In the genomic region with DNA sequence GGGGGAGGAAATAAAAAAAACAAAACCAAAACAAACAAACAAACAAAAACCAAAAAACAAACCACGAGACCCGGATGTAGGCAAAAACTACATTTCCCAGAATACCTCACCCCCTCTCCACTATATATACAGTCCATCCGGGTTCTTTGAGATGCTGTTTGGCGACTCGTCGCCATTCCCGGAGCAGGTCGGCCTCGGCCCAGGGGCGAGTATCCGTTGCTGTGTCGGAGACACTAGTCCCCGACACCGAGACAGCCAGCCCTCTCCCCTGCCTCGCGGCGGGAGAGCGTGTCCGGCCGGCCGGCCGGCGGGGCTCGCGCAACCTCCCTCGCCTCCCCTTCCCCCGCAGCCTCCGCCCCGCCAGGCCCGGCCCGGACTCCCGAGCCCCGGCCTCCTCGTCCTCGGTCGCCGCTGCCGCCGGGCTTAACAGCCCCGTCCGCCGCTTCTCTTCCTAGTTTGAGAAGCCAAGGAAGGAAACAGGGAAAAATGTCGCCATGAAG, we compare ENCODE assay signal across 8 cellular contexts. TPM values are rescaled to one million over a fixed set of nuclear protein-coding genes. Genes with fewer than 3 reads are reported as not detected.
A peak's percentile ranks its signal among the peaks of the same experiment; 100 is the strongest.
DNase-seq lines count a peak whose midpoint lies in the region; ATAC-seq and TF ChIP-seq lines count a peak whose summit lies in the region.

TSS of gene RNF10 (plus strand) at position 154 of the 500 bp plus-strand sequence. CDS start 456 bp downstream, outside the sequence.

- peak within 1 kb of the TSS; percentile 81 for H3K9ac ChIP-seq in iPS-18a (ENCODE audit: low read length)

- H3K4me1 ChIP-seq in breast epithelium = peaks cover 5 to 18% of the 10 kb centered on the region in 2 donors
- peaks cover 18% of the 10 kb centered on the region for H3K4me1 ChIP-seq in iPS-18a (ENCODE audit: control insufficient read depth, low read depth, low read length)

- H3K4me3 ChIP-seq in breast epithelium (peak within 1 kb of the TSS; percentile 90 to 100 (median 99)), iPS-18a (ENCODE audit: low read length) (peak within 1 kb of the TSS; percentile 81), skeletal muscle cell (ENCODE audit: low read depth, low read length) (peak within 1 kb of the TSS; percentile 97)

- peak; percentile 59 for ATAC-seq in HG03066 (IDR thresholded peaks at IDR 0.05; ENCODE audit: low read depth, unreplicated experiment)

- H3K36me3 ChIP-seq in breast epithelium = no peaks in the 10 kb centered on the region
- H3K36me3 ChIP-seq in iPS-18a (ENCODE audit: control insufficient read depth, low read depth, low read length) = peaks cover 17% of the 10 kb centered on the region

- no peak for TF ChIP-seq CTCF in VCaP (conservative IDR thresholded peaks at IDR 0.05)
- no peak for TF ChIP-seq CTCF in breast epithelium (IDR thresholded peaks at IDR 0.05)

- DNase-seq in SKM-1 treated with dmso at 0.1 percent for 144 hours (lab: John Stamatoyannopoulos, UW; ENCODE audit: unreplicated experiment) (peak; percentile 39), SKM-1 (lab: John Stamatoyannopoulos, UW; ENCODE audit: unreplicated experiment) (no peak), NCI-H2171 (lab: John Stamatoyannopoulos, UW) (peak; percentile 88), breast epithelium (ENCODE audit: low spot score in 2 of 2) (peak; percentile 72 to 81), skeletal muscle cell (ENCODE audit: low read depth) (peak; percentile 56)

- H3K9me3 ChIP-seq in breast epithelium = no peaks in the 10 kb centered on the region
- H3K9me3 ChIP-seq in iPS-18a (ENCODE audit: control insufficient read depth, low read depth, low read length) = no peaks in the 10 kb centered on the region

- intact Hi-C loops in breast epithelium (cut with DNase I; ENCODE audit: low total_unique reads) = no loop called here

- H3K27ac ChIP-seq in VCaP = peak within 1 kb of the TSS; percentile 98
- peak within 1 kb of the TSS; percentile 95 to 98 for H3K27ac ChIP-seq in breast epithelium
- H3K27ac ChIP-seq in iPS-18a (ENCODE audit: low read length) = peak within 1 kb of the TSS; percentile 29

- H3K27me3 ChIP-seq in breast epithelium (no peaks in the 10 kb centered on the region), iPS-18a (ENCODE audit: control insufficient read depth, insufficient read depth, low read length) (no peaks in the 10 kb centered on the region)

- TF ChIP-seq POLR2A in breast epithelium (IDR thresholded peaks at IDR 0.05) = peak; percentile 98

RNA-seq across cellular contexts. Expression of gene RNF10, which starts in this region (rescaled TPM):
- total RNA-seq in breast epithelium = 100 to 1,000 TPM; 112 to 164 (median 149) TPM

Comparison
In these comparisons a context has a peak if more than half of its experiments do, and no peak if none do; other contexts are left out.
1. H3K27ac ChIP-seq: peak in every context shown above with its lines; median percentile 98 in VCaP; 96 in breast epithelium; 29 in iPS-18a.